In genomic region chr17:18661924-18662624, GRCh38 we compare ENCODE assay signal across 1 cellular context.
TF ChIP-seq lines count a peak whose summit lies in the region.

No MANE protein-coding gene starts in this region.

TF ChIP-seq in GM12878, 131 proteins besides CTCF, POLR2A, EP300 and RAD21:
- 0 out of 2 replicates have a peak, but pooled peaks have one; percentile 49 for TF ChIP-seq CBX5 (IDR thresholded peaks at IDR 0.05; ENCODE audit: low read depth)
- peak; percentile 35 for TF ChIP-seq ZNF274 (IDR thresholded peaks at IDR 0.05; ENCODE audit: insufficient read depth, insufficient read length)
